Comparison of ENCODE assay signal across 10 cellular contexts in the genomic region with DNA sequence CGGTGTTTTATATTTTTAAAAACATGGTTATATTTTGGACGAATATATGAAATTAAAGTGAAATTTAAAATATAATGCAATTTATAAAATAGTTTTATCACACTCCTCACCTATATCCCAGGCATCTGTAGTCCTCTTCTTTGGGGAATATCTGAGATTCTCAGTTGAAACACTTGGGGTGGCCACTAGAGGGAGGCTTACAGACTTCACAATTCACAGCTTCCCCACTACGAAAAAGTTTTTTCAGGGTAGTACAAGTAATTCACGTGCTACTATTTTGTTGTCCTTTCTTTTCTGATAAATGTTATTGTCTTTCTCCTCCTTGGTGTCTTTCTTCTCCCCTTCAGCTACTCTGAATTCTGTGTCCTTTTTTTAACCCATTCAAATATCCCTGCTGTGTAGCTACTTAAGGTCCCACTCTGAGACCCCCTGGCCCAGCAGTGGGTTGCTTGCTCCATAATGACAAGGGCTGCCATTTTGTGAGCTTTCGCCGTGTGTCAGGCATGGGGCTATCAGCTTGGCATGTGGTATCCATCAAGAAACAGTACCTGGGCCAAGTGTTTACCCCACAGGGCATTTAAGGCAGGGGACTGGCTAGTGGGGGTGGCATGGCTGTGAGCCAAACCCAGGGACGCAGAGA. TPM values are rescaled to one million over a fixed set of nuclear protein-coding genes. Genes with fewer than 3 reads are reported as not detected.
DNase-seq lines count a peak whose midpoint lies in the region; ATAC-seq, FAIRE-seq and TF ChIP-seq lines count a peak whose summit lies in the region.
"Had no signal": no experiment of that assay in that cellular context is flagged by ENCODE, and none has a peak within 500 bp of the region (broad histone marks: within the 10 kb centered on the region; RNA-seq: fewer than 3 reads in every experiment).

No MANE protein-coding gene starts in this region.

- no peak overlapping the region for H3K4me3 Mint-ChIP-seq in activated CD4-positive, alpha-beta T cell treated with anti-CD3 and anti-CD28 coated beads for 36 hours
- H3K4me3 Mint-ChIP-seq: CD4-positive, CD25-positive, alpha-beta regulatory T cell had no signal

- H3K4me1 ChIP-seq in small intestine (ENCODE audit: control insufficient read depth in 2 of 2, insufficient read depth in 1 of 2, low read depth in 1 of 2, low read length in 1 of 2), result no peaks in the 10 kb centered on the region
- H3K4me1 ChIP-seq in tibial nerve, result no peaks in the 10 kb centered on the region
- H3K4me1 ChIP-seq: SJSA1 had no signal

- H3K4me1 Mint-ChIP-seq in activated CD4-positive, alpha-beta T cell treated with anti-CD3 and anti-CD28 coated beads for 36 hours, result no peaks in the 10 kb centered on the region
- H3K4me1 Mint-ChIP-seq: CD4-positive, CD25-positive, alpha-beta regulatory T cell had no signal

- H3K4me3 ChIP-seq in epithelial cell of proximal tubule (ENCODE audit: low read depth, low read length) (no peak overlapping the region), small intestine (ENCODE audit: low read depth in 1 of 2, low read length in 2 of 2) (no peak overlapping the region), tibial nerve (no peak overlapping the region)
- H3K4me3 ChIP-seq: SJSA1 had no signal

- POLR2A ChIA-PET in activated CD4-positive, alpha-beta T cell treated with anti-CD3 and anti-CD28 coated beads for 36 hours (lab: Charles Lee), result no interaction called here

- peak; percentile 41 for DNase-seq in NCI-H2171 treated with DMSO at 0.1 percent for 48 hours (lab: John Stamatoyannopoulos, UW)
- DNase-seq in NCI-H2171 (lab: John Stamatoyannopoulos, UW), result no peak
- DNase-seq in NOMO-1 treated with DMSO at 0.1 percent for 48 hours (lab: John Stamatoyannopoulos, UW; ENCODE audit: unreplicated experiment), result peak; percentile 49
- no peak for DNase-seq in epithelial cell of proximal tubule (ENCODE audit: low read depth)
- DNase-seq in small intestine, result peak; percentile 13
- DNase-seq in activated naive CD4-positive, alpha-beta T cell (lab: John Stamatoyannopoulos, UW), result no peak
- DNase-seq in tibial nerve (ENCODE audit: low spot score in 2 of 2), result no peak
- no peak for DNase-seq in activated CD4-positive, alpha-beta T cell treated with anti-CD3 and anti-CD28 coated beads for 36 hours

- no peak overlapping the region for H3K27ac Mint-ChIP-seq in activated CD4-positive, alpha-beta T cell treated with anti-CD3 and anti-CD28 coated beads for 36 hours

- intact Hi-C loops in activated CD4-positive, alpha-beta T cell treated with anti-CD3 and anti-CD28 coated beads for 36 hours (cut with DNase I, micrococcal nuclease), result no loop called here

- no peaks in the 10 kb centered on the region for H3K27me3 ChIP-seq in small intestine (ENCODE audit: control insufficient read depth in 2 of 2, insufficient read depth in 2 of 2, low read length in 2 of 2)
- no peaks in the 10 kb centered on the region for H3K27me3 ChIP-seq in tibial nerve
- H3K27me3 ChIP-seq: SJSA1 had no signal

- no peak for ATAC-seq in activated CD4-positive, alpha-beta T cell treated with anti-CD3 and anti-CD28 coated beads for 36 hours

- WGBS in small intestine, 3 donors, result 23 to 35% (median 30%) methylated on average over 7 of the region's 7 CpGs
- WGBS in tibial nerve, 2 donors, result 38% methylated on average over 7 of the region's 7 CpGs

- TF ChIP-seq CTCF in epithelial cell of proximal tubule (conservative IDR thresholded peaks at IDR 0.05; ENCODE audit: low read depth, low read length) (peak; percentile 72), tibial nerve (IDR thresholded peaks at IDR 0.05) (peak in 1 of 5 experiments; percentile 32)

- no peaks in the 10 kb centered on the region for H3K9me3 Mint-ChIP-seq in activated CD4-positive, alpha-beta T cell treated with anti-CD3 and anti-CD28 coated beads for 36 hours (ENCODE audit: low read depth)

- no peak for FAIRE-seq in small intestine (lab: Jason Lieb, UNC)

- no peak for TF ChIP-seq EP300 in tibial nerve (IDR thresholded peaks at IDR 0.05)

- TF ChIP-seq POLR2A in tibial nerve (IDR thresholded peaks at IDR 0.05), result no peak

- no peaks in the 10 kb centered on the region for H3K36me3 Mint-ChIP-seq in activated CD4-positive, alpha-beta T cell treated with anti-CD3 and anti-CD28 coated beads for 36 hours (ENCODE audit: low read depth)
- H3K36me3 Mint-ChIP-seq: CD4-positive, CD25-positive, alpha-beta regulatory T cell had no signal

- CTCF ChIA-PET in activated CD4-positive, alpha-beta T cell treated with anti-CD3 and anti-CD28 coated beads for 36 hours (lab: Charles Lee), result interaction anchor here (0.6 to 2.9 kb wide), 9 partner anchors 11 to 413 kb away, joined by 3 to 23 read pairs (median 3); no protein-coding TSS in a partner anchor

- H3K9me3 ChIP-seq in small intestine (ENCODE audit: control insufficient read depth, low read depth) (no peaks in the 10 kb centered on the region), tibial nerve (no peaks in the 10 kb centered on the region)
- H3K9me3 ChIP-seq: SJSA1 had no signal

- H3K27ac ChIP-seq in small intestine (ENCODE audit: low read depth in 1 of 2, low read length in 1 of 2) (no peak overlapping the region), tibial nerve (no peak overlapping the region)
- H3K27ac ChIP-seq: SJSA1 had no signal

- peaks cover 4% of the 10 kb centered on the region for H3K27me3 Mint-ChIP-seq in activated CD4-positive, alpha-beta T cell treated with anti-CD3 and anti-CD28 coated beads for 36 hours

- H3K36me3 ChIP-seq in small intestine (ENCODE audit: control insufficient read depth in 2 of 2, insufficient read depth in 2 of 2, low read length in 2 of 2) (no peaks in the 10 kb centered on the region), tibial nerve (no peaks in the 10 kb centered on the region)
- H3K36me3 ChIP-seq: SJSA1 had no signal

RNA-seq across cellular contexts. Expression of gene PHACTR3, which starts 43.6 kb away (rescaled TPM):
- total RNA-seq in epithelial cell of proximal tubule, result 0.06 and 0.51 TPM in 2 replicates
- polyA plus RNA-seq in small intestine, result 1 to 10 TPM; 1.9 to 5.2 (median 4.7) TPM
- 10 to 100 TPM in 2 of 4 donors, 1 to 10 TPM in 2; 5.4 to 15.9 (median 10.0) TPM for total RNA-seq in tibial nerve
- total RNA-seq in activated CD4-positive, alpha-beta T cell treated with anti-CD3 and anti-CD28 coated beads for 36 hours, result not detected
- total RNA-seq: CD4-positive, CD25-positive, alpha-beta regulatory T cell; SJSA1 had no signal
- polyA plus RNA-seq: CD4-positive, CD25-positive, alpha-beta regulatory T cell had no signal

Comparison
In these comparisons a context has a peak if more than half of its experiments do, and no peak if none do; other contexts are left out.
1. DNase-seq: peak in NCI-H2171 treated with DMSO at 0.1 percent for 48 hours (single experiment), NOMO-1 treated with DMSO at 0.1 percent for 48 hours (single experiment) and small intestine (single experiment); none in NCI-H2171 (single experiment), epithelial cell of proximal tubule (single experiment), activated naive CD4-positive, alpha-beta T cell (0 of 4), tibial nerve (0 of 2) and activated CD4-positive, alpha-beta T cell treated with anti-CD3 and anti-CD28 coated beads for 36 hours (single experiment).